ENCODE assay signal across 22 cellular contexts in genomic region chr18:75128051-75128605, GRCh38.
"Had no signal": no experiment of that assay in that cellular context is flagged by ENCODE, and none has a peak within 500 bp of the region (broad histone marks: within the 10 kb centered on the region; RNA-seq: fewer than 3 reads in every experiment).

No MANE protein-coding gene starts in this region.

- H3K4me3 ChIP-seq: mucosa of descending colon, pancreas, SK-N-MC, tibial artery had no signal

- H3K9me3 ChIP-seq: mucosa of descending colon, pancreas, tibial artery had no signal

- H3K27me3 Mint-ChIP-seq: naive thymus-derived CD4-positive, alpha-beta T cell had no signal

- FAIRE-seq: keratinocyte, pancreas had no signal

- DNase-seq: activated B cell treated with CpG ODN at 0.5 μM for 24 hours; activated CD4-positive, alpha-beta T cell treated with anti-CD3 and anti-CD28 coated beads for 4 hours; activated CD8-positive, alpha-beta T cell treated with anti-CD3 and anti-CD28 coated beads for 36 hours; activated naive CD4-positive, alpha-beta T cell treated with anti-CD3 and anti-CD28 coated beads for 36 hours; activated T-cell treated with anti-CD3 and anti-CD28 coated beads, Interleukin-2, amount 50 U/mL, for 24 hours; brain microvascular endothelial cell; effector memory CD4-positive, alpha-beta T cell; foreskin keratinocyte; hippocampal formation; naive thymus-derived CD4-positive, alpha-beta T cell; stimulated activated CD4-positive, alpha-beta T cell treated with anti-CD3 and anti-CD28 coated beads, Interleukin-12 subunit alpha, Interleukin-12 subunit beta, amount 100 ng/mL, for 4 hours; stimulated activated CD4-positive, alpha-beta T cell treated with anti-CD3 and anti-CD28 coated beads, Interleukin-1b, Interleukin-23, amount 100 ng/mL, for 48 hours; stimulated activated CD8-positive, alpha-beta memory T cell treated with anti-CD3 and anti-CD28 coated beads, Interleukin-4, amount 100 ng/mL, for 48 hours; stimulated activated naive CD4-positive, alpha-beta T cell had no signal

- H3K27me3 ChIP-seq: brain microvascular endothelial cell, foreskin keratinocyte, pancreas had no signal

- H3K27ac Mint-ChIP-seq: activated B cell treated with CpG ODN at 0.5 μM for 24 hours; activated CD8-positive, alpha-beta T cell treated with anti-CD3 and anti-CD28 coated beads for 36 hours; activated naive CD4-positive, alpha-beta T cell treated with anti-CD3 and anti-CD28 coated beads for 36 hours; activated T-cell treated with anti-CD3 and anti-CD28 coated beads, Interleukin-2, amount 50 U/mL, for 24 hours; activated T-helper 2 cell treated with anti-CD3 and anti-CD28 coated beads, Interferon-gamma antibody, Interleukin-2, Interleukin-4, amounts not matched to agents 10 μg/mL and 5 μg/mL and 100 μg/mL, durations not matched to agents 14 hours and 24 hours and 36 hours; dendritic cell treated with granulocyte-macrophage colony-stimulating factor and Interleukin-4, amounts not matched to agents 40 ng/mL and 50 ng/mL, for 4 days; memory B cell; naive thymus-derived CD4-positive, alpha-beta T cell had no signal

- H3K9me3 Mint-ChIP-seq: activated CD8-positive, alpha-beta T cell treated with anti-CD3 and anti-CD28 coated beads for 36 hours; activated naive CD4-positive, alpha-beta T cell treated with anti-CD3 and anti-CD28 coated beads for 36 hours; activated T-cell treated with anti-CD3 and anti-CD28 coated beads, Interleukin-2, amount 50 U/mL, for 24 hours; activated T-helper 2 cell treated with anti-CD3 and anti-CD28 coated beads, Interferon-gamma antibody, Interleukin-2, Interleukin-4, amounts not matched to agents 10 μg/mL and 5 μg/mL and 100 μg/mL, durations not matched to agents 14 hours and 24 hours and 36 hours had no signal

- H3K4me1 ChIP-seq: foreskin keratinocyte, pancreas had no signal

- H3K36me3 ChIP-seq: brain microvascular endothelial cell, pancreas, tibial artery had no signal

- H3K4me3 Mint-ChIP-seq: activated B cell treated with CpG ODN at 0.5 μM for 24 hours; activated CD8-positive, alpha-beta T cell treated with anti-CD3 and anti-CD28 coated beads for 36 hours; activated naive CD4-positive, alpha-beta T cell treated with anti-CD3 and anti-CD28 coated beads for 36 hours; activated T-cell treated with anti-CD3 and anti-CD28 coated beads, Interleukin-2, amount 50 U/mL, for 24 hours; dendritic cell treated with granulocyte-macrophage colony-stimulating factor and Interleukin-4, amounts not matched to agents 40 ng/mL and 50 ng/mL, for 4 days; memory B cell; naive thymus-derived CD4-positive, alpha-beta T cell had no signal

- H3K4me1 Mint-ChIP-seq: activated B cell treated with CpG ODN at 0.5 μM for 24 hours had no signal

- H3K27ac ChIP-seq: brain microvascular endothelial cell, foreskin keratinocyte, pancreas, SK-N-MC, tibial artery had no signal

- H3K36me3 Mint-ChIP-seq: memory B cell; naive thymus-derived CD4-positive, alpha-beta T cell had no signal
